1 cellular context compared by ENCODE assay signal in the genomic region with DNA sequence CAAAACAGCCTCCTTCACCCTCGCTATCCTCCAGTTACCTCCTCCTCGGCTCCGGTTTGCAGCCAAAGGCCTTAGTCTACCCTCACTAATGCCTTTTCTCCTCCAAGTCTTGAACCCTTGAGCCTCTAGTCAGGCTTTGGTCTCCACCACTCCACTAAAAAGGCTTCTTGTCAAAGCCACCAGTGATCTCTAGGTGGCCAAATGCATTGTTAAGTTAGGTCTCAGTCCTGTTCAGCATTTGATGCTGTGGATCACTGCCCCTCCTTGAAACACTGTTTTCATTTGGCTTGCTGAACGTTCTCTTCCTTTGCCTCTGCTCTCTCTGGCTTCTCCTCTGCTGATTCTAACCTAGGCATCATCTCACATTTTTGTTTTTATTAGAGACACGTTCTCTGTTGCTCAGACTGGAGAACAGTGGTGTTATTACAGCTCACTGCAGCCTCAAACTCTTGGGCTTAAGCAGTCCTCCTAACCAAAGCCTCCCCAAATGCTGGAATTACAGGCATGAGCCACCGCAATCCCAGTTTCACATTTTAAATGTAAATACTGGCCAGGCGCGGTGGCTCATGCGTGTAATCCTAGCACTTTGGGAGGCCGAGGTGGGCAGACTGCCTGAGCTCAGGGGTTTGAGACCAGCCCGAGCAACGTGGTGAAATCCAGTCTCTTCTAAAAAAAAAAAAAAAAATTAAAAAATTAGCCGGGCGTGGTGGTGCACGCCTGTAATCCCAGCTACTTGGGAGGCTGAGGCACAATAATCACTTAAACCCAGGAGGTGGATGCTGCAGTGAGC.
TF ChIP-seq lines count a peak whose summit lies in the region.

No MANE protein-coding gene starts in this region.

TF ChIP-seq in IMR-90, 13 proteins besides CTCF, POLR2A, EP300 and RAD21:
- TF ChIP-seq SMC3 (IDR thresholded peaks at IDR 0.05; ENCODE audit: low read depth, low read length) (no peak), FOS (IDR thresholded peaks at IDR 0.05; ENCODE audit: low read depth, low read length) (no peak), MAZ (IDR thresholded peaks at IDR 0.05; ENCODE audit: borderline replicate concordance, low read depth, low read length) (no peak), RCOR1 (IDR thresholded peaks at IDR 0.05; ENCODE audit: insufficient replicate concordance, low read length) (no peak)
